In genomic region chr1:21294266-21295058, GRCh38 we compare ENCODE assay signal across 2 cellular contexts.
TF ChIP-seq lines count a peak whose summit lies in the region.

No MANE protein-coding gene starts in this region.

TF ChIP-seq in liver, 16 proteins besides CTCF, POLR2A, EP300 and RAD21 (continued from another document):
- TF ChIP-seq SP1 (IDR thresholded peaks at IDR 0.05) (no peak), ATF3 (IDR thresholded peaks at IDR 0.05) (no peak), FOXA1 (IDR thresholded peaks at IDR 0.05) (no peak), HNF4A (conservative IDR thresholded peaks at IDR 0.05) (no peak), YY1 (IDR thresholded peaks at IDR 0.05) (no peak), FOXA2 (IDR thresholded peaks at IDR 0.05) (no peak), GABPA (IDR thresholded peaks at IDR 0.05 in 1 of 2, conservative IDR thresholded peaks at IDR 0.05 in 1 of 2) (no peak)

TF ChIP-seq in HepG2, 621 proteins besides CTCF, POLR2A, EP300 and RAD21 (continued from another document):
- TF ChIP-seq ATF6 (CRISPR knock-in tag; conservative IDR thresholded peaks at IDR 0.05) = no peak
- TF ChIP-seq ZFP62 (CRISPR knock-in tag; IDR thresholded peaks at IDR 0.05) = no peak
- TF ChIP-seq ZNF619 (CRISPR knock-in tag; IDR thresholded peaks at IDR 0.05) = no peak
- TF ChIP-seq ZNF136 (CRISPR knock-in tag; IDR thresholded peaks at IDR 0.05; ENCODE audit: low read depth) = no peak
- TF ChIP-seq ZNF180 (CRISPR knock-in tag; IDR thresholded peaks at IDR 0.05; ENCODE audit: borderline replicate concordance, low read depth) = no peak
- TF ChIP-seq SP140L (CRISPR knock-in tag; IDR thresholded peaks at IDR 0.05; ENCODE audit: borderline replicate concordance) = no peak
- TF ChIP-seq LCORL (IDR thresholded peaks at IDR 0.05) = no peak
- TF ChIP-seq LCORL (CRISPR knock-in tag; IDR thresholded peaks at IDR 0.05) = no peak
- no peak for TF ChIP-seq GATAD2A (CRISPR knock-in tag; IDR thresholded peaks at IDR 0.05)
- no peak for TF ChIP-seq POLR2AphosphoS5 (IDR thresholded peaks at IDR 0.05; ENCODE audit: low read depth, low read length)
- TF ChIP-seq ZNF414 (CRISPR knock-in tag; IDR thresholded peaks at IDR 0.05) = no peak
- no peak for TF ChIP-seq ZNF274 (CRISPR knock-in tag; IDR thresholded peaks at IDR 0.05)
